ENCODE assay signal across 9 cellular contexts in the genomic region with DNA sequence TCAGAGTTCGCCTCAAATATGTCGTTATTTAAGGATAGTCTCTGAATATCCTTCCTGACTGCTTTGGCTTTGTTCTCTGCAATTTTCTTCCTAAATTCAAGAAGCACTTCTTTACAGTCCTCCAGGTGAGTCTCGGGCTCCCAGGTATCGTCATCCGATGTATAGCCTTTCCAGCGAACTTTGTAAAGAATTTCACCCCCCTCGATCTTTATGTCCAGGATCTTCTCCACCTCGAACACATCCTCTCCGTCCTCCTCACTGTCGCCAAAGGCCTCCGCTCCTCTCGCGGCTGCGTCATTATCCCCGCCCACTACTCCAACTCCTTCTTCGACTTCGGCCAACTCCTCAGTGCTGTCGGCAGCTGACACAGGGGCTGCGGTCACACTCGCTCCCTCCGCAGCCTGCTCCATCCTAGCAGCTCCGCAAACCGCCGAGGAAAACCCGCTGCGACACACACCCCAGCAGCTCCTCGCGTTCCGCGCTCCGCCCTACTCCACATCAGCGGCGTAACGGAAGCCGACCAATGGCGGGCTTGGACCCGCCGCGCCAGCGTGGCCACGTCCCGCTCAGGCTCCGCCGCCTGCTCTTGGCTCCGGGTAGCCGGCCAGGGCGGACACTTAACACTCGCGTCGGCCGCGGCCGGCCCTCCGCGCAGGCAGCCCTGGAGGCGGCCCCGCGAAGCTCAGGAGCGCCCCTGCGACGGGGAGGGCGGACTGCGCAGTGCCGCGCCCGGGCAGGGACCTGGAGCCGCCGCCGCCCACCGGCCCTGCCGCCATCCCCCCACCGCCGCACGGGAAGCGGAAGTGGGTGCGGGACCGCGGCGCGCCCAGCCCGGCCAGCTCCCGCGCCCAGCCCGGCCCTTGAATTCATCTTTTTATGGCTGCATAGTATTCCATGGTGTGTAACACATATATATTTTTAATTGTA.
DNase-seq lines count a peak whose midpoint lies in the region; ATAC-seq and TF ChIP-seq lines count a peak whose summit lies in the region.
"Had no signal": no experiment of that assay in that cellular context is flagged by ENCODE, and none has a peak within 500 bp of the region (broad histone marks: within the 10 kb centered on the region; RNA-seq: fewer than 3 reads in every experiment).

No MANE protein-coding gene starts in this region.

- TF ChIP-seq CTCF in astrocyte of the cerebellum (IDR thresholded peaks at IDR 0.05; ENCODE audit: low read depth, low read length, missing control alignments), result no peak

- DNase-seq in AG20443 (ENCODE audit: low spot score) (peak; percentile 66), NCI-H82 treated with DMSO at 0.1 percent for 48 hours (lab: John Stamatoyannopoulos, UW; ENCODE audit: unreplicated experiment) (peak; percentile 8), astrocyte of the cerebellum (ENCODE audit: low read depth) (peak; percentile 13), iPS-NIHi11 (ENCODE audit: low spot score) (peak; percentile 83), NCI-H187 treated with DMSO at 0.1 percent for 48 hours (lab: John Stamatoyannopoulos, UW) (no peak)
- DNase-seq in stimulated activated CD4-positive, alpha-beta T cell treated with anti-CD3 and anti-CD28 coated beads, Interleukin-1b, Interleukin-23, amount 100 ng/mL, for 48 hours, result peak; percentile 32

- peak overlapping the region; percentile 44 for H3K4me3 ChIP-seq in astrocyte of the cerebellum (ENCODE audit: low read depth, low read length)
- H3K4me3 ChIP-seq: GM12878 had no signal

- in situ Hi-C loops in astrocyte of the cerebellum (cut with HindIII; ENCODE audit: low sequenced_read_pairs), result no loop called here

- ATAC-seq in GM18907 (IDR thresholded peaks at IDR 0.05; ENCODE audit: unreplicated experiment) (no peak), HG03196 (IDR thresholded peaks at IDR 0.05; ENCODE audit: unreplicated experiment) (no peak)
- ATAC-seq: GM12878 had no signal
